In the genomic region with DNA sequence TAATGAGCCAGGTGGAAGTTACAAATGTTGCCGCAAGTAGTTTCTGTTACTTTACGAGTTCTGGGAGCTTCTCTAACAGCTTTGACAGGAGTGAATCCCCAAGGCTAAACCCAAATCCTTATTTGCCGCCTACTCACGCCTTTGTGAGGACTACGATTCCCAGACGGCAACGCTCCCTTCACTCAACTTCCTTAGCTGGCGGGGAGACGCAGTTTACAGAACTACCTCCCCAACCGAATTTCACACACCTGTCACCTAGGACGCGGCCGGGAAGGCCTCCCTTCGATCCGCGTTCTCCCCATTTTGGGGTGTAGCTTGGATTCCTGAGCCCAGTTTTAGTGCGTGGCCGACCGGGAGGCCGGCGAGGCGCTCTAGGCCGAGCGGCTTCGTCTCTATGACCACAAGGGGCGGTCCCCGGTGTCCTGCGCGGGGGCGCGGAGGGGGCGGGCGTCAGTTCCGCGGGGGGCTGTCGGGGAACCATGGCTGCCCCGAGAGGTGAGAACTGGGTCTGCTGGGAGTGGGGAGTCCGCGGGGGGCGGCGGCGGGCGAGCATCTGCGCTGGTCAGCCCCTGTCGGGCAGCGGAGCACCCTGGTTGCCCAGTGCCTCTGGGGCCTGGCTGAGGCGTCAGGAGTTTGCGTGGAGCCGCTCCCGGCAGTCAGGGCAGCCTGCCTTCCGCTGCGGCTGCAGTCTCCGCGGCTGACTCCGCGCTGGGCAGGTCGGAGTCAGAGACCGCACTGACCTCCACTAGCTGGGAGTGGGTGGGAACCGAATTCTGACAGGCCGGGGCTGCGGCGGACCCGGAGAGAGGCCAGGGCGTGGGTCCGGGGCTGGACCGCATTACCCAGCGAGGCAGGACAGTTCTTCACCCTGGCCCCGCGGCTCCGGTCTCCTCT, we compare ENCODE assay signal across 8 cellular contexts. TPM values are rescaled to one million over a fixed set of nuclear protein-coding genes. Genes with fewer than 3 reads are reported as not detected.
DNase-seq lines count a peak whose midpoint lies in the region; ATAC-seq and TF ChIP-seq lines count a peak whose summit lies in the region.

A gene with protein sequence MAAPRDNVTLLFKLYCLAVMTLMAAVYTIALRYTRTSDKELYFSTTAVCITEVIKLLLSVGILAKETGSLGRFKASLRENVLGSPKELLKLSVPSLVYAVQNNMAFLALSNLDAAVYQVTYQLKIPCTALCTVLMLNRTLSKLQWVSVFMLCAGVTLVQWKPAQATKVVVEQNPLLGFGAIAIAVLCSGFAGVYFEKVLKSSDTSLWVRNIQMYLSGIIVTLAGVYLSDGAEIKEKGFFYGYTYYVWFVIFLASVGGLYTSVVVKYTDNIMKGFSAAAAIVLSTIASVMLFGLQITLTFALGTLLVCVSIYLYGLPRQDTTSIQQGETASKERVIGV (plus strand): TSS at position 450 of the 894 bp plus-strand sequence. CDS start 30 bp downstream, at position 480.

- H3K27ac ChIP-seq in BLaER1 (peak within 1 kb of the TSS; percentile 76), coronary artery (peak within 1 kb of the TSS; percentile 87 to 97)

- ATAC-seq in HG03457 (IDR thresholded peaks at IDR 0.05; ENCODE audit: unreplicated experiment) = peak; percentile 94
- ATAC-seq in left colon = peak; percentile 89

- H3K4me1 ChIP-seq in BLaER1 = peaks cover 7% of the 10 kb centered on the region; the same call in 1 of the 2 replicates

- no peaks in the 10 kb centered on the region for H3K27me3 ChIP-seq in BLaER1

- no peak for TF ChIP-seq CTCF in coronary artery (IDR thresholded peaks at IDR 0.05)

- peak within 1 kb of the TSS; percentile 76 for H3K4me2 ChIP-seq in BLaER1

- DNase-seq in GM19240 (ENCODE audit: insufficient read length, low spot score) (peak; percentile 72), NCI-H524 (lab: John Stamatoyannopoulos, UW) (peak; percentile 77 to 82), coronary artery (ENCODE audit: low spot score) (peak; percentile 93), left colon (peak; percentile 83 to 89)
- DNase-seq in activated CD4-positive, alpha-beta T cell treated with anti-CD3 and anti-CD28 coated beads for 48 hours = peak; percentile 87
- DNase-seq in stimulated activated CD4-positive, alpha-beta T cell treated with anti-CD3 and anti-CD28 coated beads, Interleukin-1b, Interleukin-23, amount 100 ng/mL, for 4 hours (ENCODE audit: low read depth in 2 of 2) = peak; percentile 82 to 83

- no peaks in the 10 kb centered on the region for H4K20me1 ChIP-seq in BLaER1

- intact Hi-C loops in left colon (cut with DNase I, micrococcal nuclease) = no loop called here

- peak within 1 kb of the TSS; percentile 79 for H3K9ac ChIP-seq in BLaER1

- H3K4me3 ChIP-seq in BLaER1 (peak within 1 kb of the TSS; percentile 80), coronary artery (peak within 1 kb of the TSS; percentile 98)

- H3K9me3 ChIP-seq in BLaER1 = no peaks in the 10 kb centered on the region

- H3K36me3 ChIP-seq in BLaER1 = peaks cover 4% of the 10 kb centered on the region; the same call in 1 of the 2 replicates

RNA-seq across cellular contexts. Expression of the gene that starts here (rescaled TPM):
- total RNA-seq in left colon = 10 to 100 TPM; 44.1 to 47.2 TPM

Comparison
In these comparisons a context has a peak if more than half of its experiments do, and no peak if none do; other contexts are left out.
1. Peak in every context shown above with its lines: DNase-seq, ATAC-seq, H3K4me3 ChIP-seq and H3K27ac ChIP-seq.